ENCODE assay signal across 8 cellular contexts in genomic region chr16:15644306-15644961, GRCh38. TPM values are rescaled to one million over a fixed set of nuclear protein-coding genes. Genes with fewer than 3 reads are reported as not detected.
DNase-seq lines count a peak whose midpoint lies in the region; ATAC-seq and TF ChIP-seq lines count a peak whose summit lies in the region.

No MANE protein-coding gene starts in this region.

- no peak overlapping the region for H2AFZ ChIP-seq in Karpas-422 (ENCODE audit: low read length)

- no peaks in the 10 kb centered on the region for H4K20me1 ChIP-seq in Karpas-422 (ENCODE audit: insufficient read depth, low read depth, low read length)

- H3K36me3 ChIP-seq in CD8-positive, alpha-beta memory T cell (ENCODE audit: insufficient read depth, low read length): no peaks in the 10 kb centered on the region
- H3K36me3 ChIP-seq in Karpas-422 (ENCODE audit: insufficient read depth, low read length): no peaks in the 10 kb centered on the region

- CTCF ChIA-PET in CD8-positive, alpha-beta memory T cell (lab: Charles Lee): interaction anchor here (1.1 to 3.0 kb wide), 4 partner anchors 9 to 51 kb away, joined by 4 to 18 read pairs (median 7); no protein-coding TSS in a partner anchor

- H3K36me3 Mint-ChIP-seq in CD8-positive, alpha-beta memory T cell: peaks cover 0 to 20% (median 0%) of the 10 kb centered on the region in 3 donors

- H3K27ac ChIP-seq in CD8-positive, alpha-beta memory T cell (ENCODE audit: low read depth, low read length): peak overlapping the region; percentile 100
- no peak overlapping the region for H3K27ac ChIP-seq in Karpas-422 (ENCODE audit: low read length)

- no peaks in the 10 kb centered on the region for H3K9me2 ChIP-seq in Karpas-422 (replicated peaks; ENCODE audit: insufficient read depth, low read length)

- POLR2A ChIA-PET in CD8-positive, alpha-beta memory T cell (lab: Charles Lee): interaction anchor here (0.7 to 2.5 kb wide), 4 partner anchors 14 to 53 kb away, joined by 3 to 16 read pairs (median 8); no protein-coding TSS in a partner anchor

- peak overlapping the region; percentile 43 to 99 (median 94) for H3K4me3 Mint-ChIP-seq in CD8-positive, alpha-beta memory T cell

- peaks cover 26% of the 10 kb centered on the region for H3K79me2 ChIP-seq in Karpas-422 (ENCODE audit: low read length)

- no peak for DNase-seq in CD8-positive, alpha-beta memory T cell
- DNase-seq in Karpas-422: no peak
- DNase-seq in left colon: peak in 1 of 2 donors; percentile 40
- no peak for DNase-seq in NAMALWA (ENCODE audit: low spot score)

- peak overlapping the region in 6 of 8 donors; percentile 97 to 99 (median 99) for H3K27ac Mint-ChIP-seq in CD8-positive, alpha-beta memory T cell

- H3K9ac ChIP-seq in Karpas-422 (ENCODE audit: low read length): peak overlapping the region; percentile 89

- no peaks in the 10 kb centered on the region for H3K27me3 ChIP-seq in CD8-positive, alpha-beta memory T cell (ENCODE audit: insufficient read depth, low read length, poor library complexity, severe bottlenecking)
- no peaks in the 10 kb centered on the region for H3K27me3 ChIP-seq in Karpas-422 (ENCODE audit: low read length)

- H3K4me3 ChIP-seq in CD8-positive, alpha-beta memory T cell (ENCODE audit: low read length): peak overlapping the region; percentile 94
- H3K4me3 ChIP-seq in Karpas-422 (ENCODE audit: low read length): peak overlapping the region; percentile 85; the same call in 1 of the 2 replicates

- peaks cover 43% of the 10 kb centered on the region for H3K4me1 ChIP-seq in CD8-positive, alpha-beta memory T cell (ENCODE audit: insufficient read depth, low read length)
- H3K4me1 ChIP-seq in Karpas-422 (ENCODE audit: low read length): peaks cover 57% of the 10 kb centered on the region

- no peaks in the 10 kb centered on the region for H3K9me3 Mint-ChIP-seq in CD8-positive, alpha-beta memory T cell

- no peaks in the 10 kb centered on the region for H3K27me3 Mint-ChIP-seq in CD8-positive, alpha-beta memory T cell

- no peaks in the 10 kb centered on the region for H3K9me3 ChIP-seq in CD8-positive, alpha-beta memory T cell (ENCODE audit: low read length)
- no peaks in the 10 kb centered on the region for H3K9me3 ChIP-seq in Karpas-422 (ENCODE audit: low read length)

- peaks cover 29 to 42% (median 36%) of the 10 kb centered on the region in 3 donors for H3K4me1 Mint-ChIP-seq in CD8-positive, alpha-beta memory T cell

- ATAC-seq in SK-N-SH treated with all-trans-retinoic acid at 6 μM for 48 hours (peak; percentile 57), left colon (peak; percentile 11), HG03520 (IDR thresholded peaks at IDR 0.05; ENCODE audit: unreplicated experiment) (no peak), HG03175 (IDR thresholded peaks at IDR 0.05; ENCODE audit: unreplicated experiment) (no peak), GM21367 (IDR thresholded peaks at IDR 0.05; ENCODE audit: unreplicated experiment) (no peak)

- H3K4me2 ChIP-seq in Karpas-422 (ENCODE audit: low read depth, low read length, poor library complexity, severe bottlenecking): peak overlapping the region; percentile 97

- intact Hi-C loops in left colon (cut with DNase I, micrococcal nuclease): loop anchor here in 1 of 2 donors (10.0 kb wide), 1 partner anchor 50 kb away; no protein-coding TSS in a partner anchor

TF ChIP-seq in SK-N-SH treated with all-trans-retinoic acid at 6 μM for 48 hours, 23 proteins besides CTCF, POLR2A, EP300 and RAD21:
- no peak for TF ChIP-seq CSDC2 (CRISPR knock-in tag; IDR thresholded peaks at IDR 0.05)
- TF ChIP-seq ZFP3 (CRISPR knock-in tag; IDR thresholded peaks at IDR 0.05): no peak
- no peak for TF ChIP-seq ZNF70 (CRISPR knock-in tag; IDR thresholded peaks at IDR 0.05)
- no peak for TF ChIP-seq BACH2 (CRISPR knock-in tag; IDR thresholded peaks at IDR 0.05; ENCODE audit: borderline replicate concordance)
- TF ChIP-seq GLIS3 (CRISPR knock-in tag; IDR thresholded peaks at IDR 0.05): no peak
- TF ChIP-seq TSHZ2 (CRISPR knock-in tag; IDR thresholded peaks at IDR 0.05): no peak
- TF ChIP-seq ESRRG (CRISPR knock-in tag; IDR thresholded peaks at IDR 0.05): no peak
- no peak for TF ChIP-seq SNAI2 (CRISPR knock-in tag; IDR thresholded peaks at IDR 0.05)
- TF ChIP-seq ZNF8 (CRISPR knock-in tag; IDR thresholded peaks at IDR 0.05): no peak
- no peak for TF ChIP-seq PATZ1 (CRISPR knock-in tag; IDR thresholded peaks at IDR 0.05; ENCODE audit: borderline replicate concordance)
- no peak for TF ChIP-seq ISL1 (CRISPR knock-in tag; IDR thresholded peaks at IDR 0.05)
- no peak for TF ChIP-seq TOX (CRISPR knock-in tag; IDR thresholded peaks at IDR 0.05; ENCODE audit: borderline replicate concordance)
- TF ChIP-seq POU6F1 (CRISPR knock-in tag; IDR thresholded peaks at IDR 0.05; ENCODE audit: borderline replicate concordance, low read depth): no peak
- no peak for TF ChIP-seq ZFP30 (CRISPR knock-in tag; IDR thresholded peaks at IDR 0.05)
- no peak for TF ChIP-seq ZC3H10 (CRISPR knock-in tag; IDR thresholded peaks at IDR 0.05)
- TF ChIP-seq PPARA (CRISPR knock-in tag; IDR thresholded peaks at IDR 0.05; ENCODE audit: borderline replicate concordance): no peak
- no peak for TF ChIP-seq ZNF565 (CRISPR knock-in tag; conservative IDR thresholded peaks at IDR 0.05; ENCODE audit: low read depth)

RNA-seq across cellular contexts. Expression of gene MARF1, which starts 1.5 kb away (rescaled TPM):
- total RNA-seq in CD8-positive, alpha-beta memory T cell: 10 to 100 TPM; 69.0 to 75.3 TPM
- polyA plus RNA-seq in CD8-positive, alpha-beta memory T cell: 16.9 TPM
- 58.6 and 73.1 TPM in 2 replicates for total RNA-seq in Karpas-422 (2014; rRNA removed; shearing (Covaris generic); ENCODE audit: low replicate concordance)
- 10 to 100 TPM; 54.5 to 85.9 TPM for total RNA-seq in left colon

RNA-seq across cellular contexts. Expression of gene NDE1, which starts 5.6 kb away (rescaled TPM):
- 100 to 1,000 TPM; 113 to 123 TPM for total RNA-seq in CD8-positive, alpha-beta memory T cell
- 55.9 TPM for polyA plus RNA-seq in CD8-positive, alpha-beta memory T cell
- 39.4 and 63.0 TPM in 2 replicates for total RNA-seq in Karpas-422 (2014; rRNA removed; shearing (Covaris generic); ENCODE audit: low replicate concordance)
- 10 to 100 TPM; 24.8 to 30.9 TPM for total RNA-seq in left colon

Comparison
In these comparisons a context has a peak if more than half of its experiments do, and no peak if none do; other contexts are left out.
1. ATAC-seq: peak in SK-N-SH treated with all-trans-retinoic acid at 6 μM for 48 hours (single experiment) and left colon (single experiment); none in HG03520 (single experiment), HG03175 (single experiment) and GM21367 (single experiment).